ENCODE assay signal across 20 cellular contexts in genomic region chr17:59505610-59506276, GRCh38. TPM values are rescaled to one million over a fixed set of nuclear protein-coding genes. Genes with fewer than 3 reads are reported as not detected.
DNase-seq lines count a peak whose midpoint lies in the region; FAIRE-seq and TF ChIP-seq lines count a peak whose summit lies in the region.
"Had no signal": no experiment of that assay in that cellular context is flagged by ENCODE, and none has a peak within 500 bp of the region (broad histone marks: within the 10 kb centered on the region; RNA-seq: fewer than 3 reads in every experiment).

No MANE protein-coding gene starts in this region.

- no peak overlapping the region for H2AFZ ChIP-seq in mammary epithelial cell (ENCODE audit: low read depth, low read length)
- no peak overlapping the region for H2AFZ ChIP-seq in keratinocyte (ENCODE audit: control insufficient read depth, low read length)

- H3K4me1 ChIP-seq in mammary epithelial cell (ENCODE audit: insufficient read depth, low read length) (no peaks in the 10 kb centered on the region), keratinocyte (ENCODE audit: control insufficient read depth, extremely low read depth, insufficient read depth, low read length) (no peaks in the 10 kb centered on the region), HAP-1 (peaks cover 5% of the 10 kb centered on the region)

- no peak for TF ChIP-seq CTCF in mammary epithelial cell (conservative IDR thresholded peaks at IDR 0.05 in 1 of 2, IDR thresholded peaks at IDR 0.05 in 1 of 2; ENCODE audit: extremely low read depth in 1 of 2, insufficient read depth in 1 of 2, low read depth in 1 of 2, low read length in 2 of 2)
- TF ChIP-seq CTCF in keratinocyte (optimal IDR thresholded peaks at IDR 0.05 in 1 of 3, IDR thresholded peaks at IDR 0.05 in 1 of 3, conservative IDR thresholded peaks at IDR 0.05 in 1 of 3; ENCODE audit: extremely low read depth in 1 of 3, insufficient read depth in 2 of 3, low read length in 3 of 3): no peak

- no peaks in the 10 kb centered on the region for H3K36me3 Mint-ChIP-seq in activated CD4-positive, alpha-beta memory T cell treated with anti-CD3 and anti-CD28 coated beads, Interleukin-2, amount 10 ng/mL, durations not matched to agents 7 days and 5 days (ENCODE audit: low read depth)
- H3K36me3 Mint-ChIP-seq in activated CD4-positive, alpha-beta memory T cell treated with anti-CD3 and anti-CD28 coated beads for 36 hours: no peaks in the 10 kb centered on the region
- H3K36me3 Mint-ChIP-seq: activated CD8-positive, alpha-beta memory T cell treated with anti-CD3 and anti-CD28 coated beads, Interleukin-2, amount 10 ng/mL, durations not matched to agents 7 days and 5 days; CD8-positive, alpha-beta T cell had no signal

- H3K4me1 Mint-ChIP-seq in activated CD4-positive, alpha-beta memory T cell treated with anti-CD3 and anti-CD28 coated beads, Interleukin-2, amount 10 ng/mL, durations not matched to agents 7 days and 5 days: no peaks in the 10 kb centered on the region
- no peaks in the 10 kb centered on the region for H3K4me1 Mint-ChIP-seq in activated CD4-positive, alpha-beta memory T cell treated with anti-CD3 and anti-CD28 coated beads for 36 hours (ENCODE audit: low read depth)

- H3K27me3 ChIP-seq in mammary epithelial cell (ENCODE audit: insufficient read depth, low read length): no peaks in the 10 kb centered on the region
- no peaks in the 10 kb centered on the region for H3K27me3 ChIP-seq in keratinocyte (ENCODE audit: control insufficient read depth, extremely low read depth, insufficient read depth, low read length)
- no peaks in the 10 kb centered on the region for H3K27me3 ChIP-seq in HAP-1 (ENCODE audit: low read depth)

- 64% methylated on average over 4 of the region's 4 CpGs for WGBS in mammary epithelial cell (ENCODE audit: low coverage, missing lambda C conversion rate)

- intact Hi-C loops in activated CD4-positive, alpha-beta memory T cell treated with anti-CD3 and anti-CD28 coated beads for 36 hours (cut with micrococcal nuclease): no loop called here
- intact Hi-C loops in mammary epithelial cell (cut with micrococcal nuclease): no loop called here

- H3K27ac Mint-ChIP-seq in activated CD4-positive, alpha-beta memory T cell treated with anti-CD3 and anti-CD28 coated beads, Interleukin-2, amount 10 ng/mL, durations not matched to agents 7 days and 5 days: no peak overlapping the region
- H3K27ac Mint-ChIP-seq in activated CD4-positive, alpha-beta memory T cell treated with anti-CD3 and anti-CD28 coated beads for 36 hours: no peak overlapping the region
- H3K27ac Mint-ChIP-seq: activated CD8-positive, alpha-beta memory T cell treated with anti-CD3 and anti-CD28 coated beads, Interleukin-2, amount 10 ng/mL, durations not matched to agents 7 days and 5 days; CD8-positive, alpha-beta T cell; stimulated activated naive CD8-positive, alpha-beta T cell treated with anti-CD3 and anti-CD28 coated beads, Interleukin-15, Interleukin-2, amounts not matched to agents 100 ng/mL and 50 ng/mL, for 24 hours had no signal

- no peaks in the 10 kb centered on the region for H3K36me3 ChIP-seq in mammary epithelial cell (ENCODE audit: insufficient read depth, low read length)
- no peaks in the 10 kb centered on the region for H3K36me3 ChIP-seq in keratinocyte (ENCODE audit: control insufficient read depth in 2 of 2, extremely low read depth in 1 of 2, insufficient read depth in 2 of 2, low read length in 2 of 2)
- no peaks in the 10 kb centered on the region for H3K36me3 ChIP-seq in HAP-1 (replicated peaks)
- H3K36me3 ChIP-seq: WERI-Rb-1 had no signal

- POLR2A ChIA-PET in activated CD4-positive, alpha-beta memory T cell treated with anti-CD3 and anti-CD28 coated beads, Interleukin-2, amount 10 ng/mL, durations not matched to agents 7 days and 5 days (lab: Charles Lee): no interaction called here
- POLR2A ChIA-PET in activated CD4-positive, alpha-beta memory T cell treated with anti-CD3 and anti-CD28 coated beads for 36 hours (lab: Charles Lee): no interaction called here

- H3K79me2 ChIP-seq in mammary epithelial cell (ENCODE audit: insufficient read depth, low read length) (no peaks in the 10 kb centered on the region), keratinocyte (ENCODE audit: control insufficient read depth, insufficient read depth, low read length) (no peaks in the 10 kb centered on the region)

- FAIRE-seq in keratinocyte (lab: Jason Lieb, UNC): peak; percentile 53
- FAIRE-seq in urothelium cell line (lab: Jason Lieb, UNC): peak; percentile 97
- FAIRE-seq: A204.1, endometrium had no signal

- no peaks in the 10 kb centered on the region for H3K9me3 Mint-ChIP-seq in activated CD4-positive, alpha-beta memory T cell treated with anti-CD3 and anti-CD28 coated beads, Interleukin-2, amount 10 ng/mL, durations not matched to agents 7 days and 5 days
- H3K9me3 Mint-ChIP-seq in activated CD4-positive, alpha-beta memory T cell treated with anti-CD3 and anti-CD28 coated beads for 36 hours: no peaks in the 10 kb centered on the region
- H3K9me3 Mint-ChIP-seq: CD8-positive, alpha-beta T cell; stimulated activated naive CD8-positive, alpha-beta T cell treated with anti-CD3 and anti-CD28 coated beads, Interleukin-15, Interleukin-2, amounts not matched to agents 100 ng/mL and 50 ng/mL, for 24 hours had no signal

- no peak overlapping the region for H3K4me2 ChIP-seq in mammary epithelial cell (ENCODE audit: insufficient read depth, low read depth, low read length)
- H3K4me2 ChIP-seq in keratinocyte (ENCODE audit: control insufficient read depth, extremely low read depth, insufficient read depth, low read depth, low read length): no peak overlapping the region

- H3K4me3 ChIP-seq in mammary epithelial cell (replicated peaks in 1 of 3; ENCODE audit: insufficient read depth in 1 of 3, low read depth in 2 of 3, low read length in 3 of 3) (no peak overlapping the region), keratinocyte (ENCODE audit: control insufficient read depth in 2 of 3, extremely low read depth in 1 of 3, insufficient read depth in 2 of 3, low read depth in 1 of 3, low read length in 3 of 3) (no peak overlapping the region), HAP-1 (no peak overlapping the region)

- no peak overlapping the region for H3K4me3 Mint-ChIP-seq in activated CD4-positive, alpha-beta memory T cell treated with anti-CD3 and anti-CD28 coated beads, Interleukin-2, amount 10 ng/mL, durations not matched to agents 7 days and 5 days
- no peak overlapping the region for H3K4me3 Mint-ChIP-seq in activated CD4-positive, alpha-beta memory T cell treated with anti-CD3 and anti-CD28 coated beads for 36 hours
- H3K4me3 Mint-ChIP-seq: activated CD8-positive, alpha-beta memory T cell treated with anti-CD3 and anti-CD28 coated beads, Interleukin-2, amount 10 ng/mL, durations not matched to agents 7 days and 5 days; CD8-positive, alpha-beta T cell; stimulated activated naive CD8-positive, alpha-beta T cell treated with anti-CD3 and anti-CD28 coated beads, Interleukin-15, Interleukin-2, amounts not matched to agents 100 ng/mL and 50 ng/mL, for 24 hours had no signal

- dilution Hi-C loops in mammary epithelial cell (cut with HindIII; ENCODE audit: low sequenced_read_pairs) (loop anchor here (25.0 kb wide), 1 partner anchor 557 kb away; no protein-coding TSS in a partner anchor), keratinocyte (cut with MboI; ENCODE audit: extremely low pct_ligation_motif_present, low sequenced_read_pairs) (no loop called here)

- no peak overlapping the region for H3K9ac ChIP-seq in mammary epithelial cell (ENCODE audit: insufficient read depth, low read length)
- no peak overlapping the region for H3K9ac ChIP-seq in keratinocyte (ENCODE audit: control insufficient read depth, extremely low read depth, insufficient read depth, low read length)

- H3K9me3 ChIP-seq in mammary epithelial cell (replicated peaks; ENCODE audit: insufficient read depth, low read length) (no peaks in the 10 kb centered on the region), keratinocyte (ENCODE audit: control insufficient read depth, low read depth, low read length) (no peaks in the 10 kb centered on the region), HAP-1 (no peaks in the 10 kb centered on the region; the same call in 1 of the 2 replicates)

- no peaks in the 10 kb centered on the region for H3K9me1 ChIP-seq in keratinocyte (ENCODE audit: control insufficient read depth, extremely low read depth, insufficient read depth, low read length)

- H3K27me3 Mint-ChIP-seq in activated CD4-positive, alpha-beta memory T cell treated with anti-CD3 and anti-CD28 coated beads, Interleukin-2, amount 10 ng/mL, durations not matched to agents 7 days and 5 days: peaks cover 2% of the 10 kb centered on the region
- no peaks in the 10 kb centered on the region for H3K27me3 Mint-ChIP-seq in activated CD4-positive, alpha-beta memory T cell treated with anti-CD3 and anti-CD28 coated beads for 36 hours
- H3K27me3 Mint-ChIP-seq: stimulated activated naive CD8-positive, alpha-beta T cell treated with anti-CD3 and anti-CD28 coated beads, Interleukin-15, Interleukin-2, amounts not matched to agents 100 ng/mL and 50 ng/mL, for 24 hours had no signal

- H4K20me1 ChIP-seq in mammary epithelial cell (ENCODE audit: insufficient read depth, low read length) (no peaks in the 10 kb centered on the region), keratinocyte (ENCODE audit: control insufficient read depth, extremely low read depth, insufficient read depth, low read length) (no peaks in the 10 kb centered on the region)

- CTCF ChIA-PET in activated CD4-positive, alpha-beta memory T cell treated with anti-CD3 and anti-CD28 coated beads, Interleukin-2, amount 10 ng/mL, durations not matched to agents 7 days and 5 days (lab: Charles Lee): interaction anchor here (1.5 kb wide), 2 partner anchors 12 to 16 kb away, joined by 3 to 4 read pairs; no protein-coding TSS in a partner anchor
- CTCF ChIA-PET in activated CD4-positive, alpha-beta memory T cell treated with anti-CD3 and anti-CD28 coated beads for 36 hours (lab: Charles Lee): interaction anchor here (0.5 kb wide), 1 partner anchor 239 kb away, joined by 3 read pairs; no protein-coding TSS in a partner anchor
- CTCF ChIA-PET in mammary epithelial cell (lab: Charles Lee; ENCODE audit: low non-redundant PET): no interaction called here

- no peak overlapping the region for H3K27ac ChIP-seq in mammary epithelial cell (ENCODE audit: insufficient read depth, low read depth, low read length)
- no peak overlapping the region for H3K27ac ChIP-seq in keratinocyte (ENCODE audit: control insufficient read depth, insufficient read depth, low read length)
- H3K27ac ChIP-seq: WERI-Rb-1 had no signal

- BruUV-seq in mammary epithelial cell (replicated peaks; lab: Mats Ljungman, UMichigan): no TSS peak

- DNase-seq in activated CD4-positive, alpha-beta memory T cell treated with anti-CD3 and anti-CD28 coated beads, Interleukin-2, amount 10 ng/mL, durations not matched to agents 7 days and 5 days: peak; percentile 0
- no peak for DNase-seq in activated CD4-positive, alpha-beta memory T cell treated with anti-CD3 and anti-CD28 coated beads for 36 hours
- peak; percentile 60 for DNase-seq in mammary epithelial cell
- no peak for DNase-seq in keratinocyte (ENCODE audit: low read depth, low spot score)
- no peak for DNase-seq in urothelium cell line (ENCODE audit: low spot score)
- no peak for DNase-seq in activated effector memory CD4-positive, alpha-beta T cell treated with Interleukin-2 at 50 U/mL for 16 hours
- no peak for DNase-seq in stimulated activated CD4-positive, alpha-beta T cell treated with anti-CD3 and anti-CD28 coated beads, Interleukin-1b, Interleukin-23, amount 100 ng/mL, for 48 hours
- DNase-seq in HAP-1 (ENCODE audit: low spot score in 2 of 2): no peak
- DNase-seq: activated CD8-positive, alpha-beta memory T cell treated with anti-CD3 and anti-CD28 coated beads, Interleukin-2, amount 10 ng/mL, durations not matched to agents 7 days and 5 days; activated naive CD4-positive, alpha-beta T cell treated with Interleukin-2 at 50 U/mL for 16 hours; CD8-positive, alpha-beta T cell; glutamatergic neuron; left colon; NCI-H187; NCI-H526; stimulated activated CD4-positive, alpha-beta T cell treated with anti-CD3 and anti-CD28 coated beads, Interleukin-12 subunit alpha, Interleukin-12 subunit beta, amount 100 ng/mL, for 4 hours; WERI-Rb-1 had no signal

- in situ Hi-C loops in mammary epithelial cell (cut with MboI; ENCODE audit: low sequenced_read_pairs in 2 of 2): no loop called here
- in situ Hi-C loops in HAP-1 (cut with MboI; ENCODE audit: low sequenced_read_pairs): no loop called here

RNA-seq across cellular contexts. Expression of gene DHX40, which starts 59.7 kb away (rescaled TPM):
- total RNA-seq in activated CD4-positive, alpha-beta memory T cell treated with anti-CD3 and anti-CD28 coated beads, Interleukin-2, amount 10 ng/mL, durations not matched to agents 7 days and 5 days: 10 to 100 TPM; 20.0 to 24.4 TPM
- total RNA-seq in activated CD4-positive, alpha-beta memory T cell treated with anti-CD3 and anti-CD28 coated beads for 36 hours: 10 to 100 TPM; 17.9 to 19.0 TPM
- total RNA-seq in mammary epithelial cell: 10 to 100 TPM; 22.5 to 42.7 TPM
- polyA plus RNA-seq in mammary epithelial cell: 15.1 TPM
- polyA minus RNA-seq in mammary epithelial cell: 23.0 TPM
- 19.6 to 30.7 TPM (median 20.4 TPM) in 3 replicates for polyA plus RNA-seq in keratinocyte
- polyA plus RNA-seq in keratinocyte (2011; ENCODE audit: low read depth): 14.3 TPM
- polyA plus RNA-seq in keratinocyte (2011; cell fraction: cytosol; rRNA removed): 16.0 and 26.7 TPM in 2 replicates
- 15.2 and 21.2 TPM in 2 replicates for polyA plus RNA-seq in keratinocyte (2011; cell fraction: nucleus; rRNA removed)
- polyA plus RNA-seq in keratinocyte (2012; ENCODE audit: low replicate concordance): 16.0 and 19.8 TPM in 2 replicates
- polyA minus RNA-seq in keratinocyte: 8.2 to 29.9 TPM (median 16.9 TPM) in 3 replicates
- polyA minus RNA-seq in keratinocyte (2011; cell fraction: cytosol; rRNA and poly(A)+ RNA removed): 53.7 TPM
- polyA minus RNA-seq in keratinocyte (2011; cell fraction: nucleus; rRNA and poly(A)+ RNA removed): 12.2 and 19.3 TPM in 2 replicates

Comparison
In these comparisons a context has a peak if more than half of its experiments do, and no peak if none do; other contexts are left out.
1. DNase-seq: peak in activated CD4-positive, alpha-beta memory T cell treated with anti-CD3 and anti-CD28 coated beads, Interleukin-2, amount 10 ng/mL, durations not matched to agents 7 days and 5 days (single experiment) and mammary epithelial cell (single experiment); none in activated CD4-positive, alpha-beta memory T cell treated with anti-CD3 and anti-CD28 coated beads for 36 hours (single experiment), keratinocyte (single experiment), urothelium cell line (single experiment), activated effector memory CD4-positive, alpha-beta T cell treated with Interleukin-2 at 50 U/mL for 16 hours (single experiment), stimulated activated CD4-positive, alpha-beta T cell treated with anti-CD3 and anti-CD28 coated beads, Interleukin-1b, Interleukin-23, amount 100 ng/mL, for 48 hours (single experiment) and HAP-1 (0 of 2).